8 cellular contexts compared by ENCODE assay signal in genomic region chr6:28124971-28125353, GRCh38. TPM values are rescaled to one million over a fixed set of nuclear protein-coding genes. Genes with fewer than 3 reads are reported as not detected.
DNase-seq lines count a peak whose midpoint lies in the region; ATAC-seq and TF ChIP-seq lines count a peak whose summit lies in the region.

No MANE protein-coding gene starts in this region.

- H3K4me3 Mint-ChIP-seq in natural killer cell: peak overlapping the region; percentile 92

- no peaks in the 10 kb centered on the region for H3K27me3 Mint-ChIP-seq in natural killer cell (ENCODE audit: low read depth in 2 of 2)

- H3K27ac ChIP-seq in HUES6 (ENCODE audit: low read depth, low read length): no peak overlapping the region

- DNase-seq in GM12865 (ENCODE audit: low read depth): no peak
- DNase-seq in choroid plexus epithelial cell (ENCODE audit: low read depth): no peak
- no peak for DNase-seq in natural killer cell
- DNase-seq in NCI-H1105 (lab: John Stamatoyannopoulos, UW): no peak
- no peak for DNase-seq in stimulated activated CD4-positive, alpha-beta T cell treated with anti-CD3 and anti-CD28 coated beads, Interleukin-12 subunit alpha, Interleukin-12 subunit beta, amount 100 ng/mL, for 4 hours

- no peaks in the 10 kb centered on the region for H3K9me3 ChIP-seq in HUES6 (ENCODE audit: control insufficient read depth, insufficient read depth, low read depth, low read length)

- peaks cover 44% of the 10 kb centered on the region for H3K36me3 ChIP-seq in HUES6 (ENCODE audit: control insufficient read depth, insufficient read depth, low read length)

- peaks cover 6% of the 10 kb centered on the region for H3K36me3 Mint-ChIP-seq in natural killer cell

- peak overlapping the region; percentile 52 for H3K9ac ChIP-seq in HUES6 (ENCODE audit: low read length)

- intact Hi-C loops in natural killer cell (cut with micrococcal nuclease): loop anchor here (1.0 to 5.0 kb wide), 4 partner anchors 11 to 142 kb away; partner anchors contain the start of genes ZKSCAN4, ZKSCAN8 and ZSCAN26

- H3K9me3 Mint-ChIP-seq in natural killer cell: no peaks in the 10 kb centered on the region

- H3K4me1 ChIP-seq in HUES6 (ENCODE audit: control insufficient read depth, insufficient read depth, low read length): no peaks in the 10 kb centered on the region; the same call in 1 of the 2 replicates

- H3K4me1 Mint-ChIP-seq in natural killer cell: peaks cover 33 to 40% of the 10 kb centered on the region in 2 donors

- TF ChIP-seq CTCF in GM12865 (IDR thresholded peaks at IDR 0.05; ENCODE audit: insufficient read depth, low read depth, low read length, missing control alignments): no peak
- no peak for TF ChIP-seq CTCF in choroid plexus epithelial cell (conservative IDR thresholded peaks at IDR 0.05; ENCODE audit: low read depth, low read length)
- no peak for TF ChIP-seq CTCF in natural killer cell (IDR thresholded peaks at IDR 0.05)

- H3K4me3 ChIP-seq in GM12865 (ENCODE audit: low read depth, low read length): peak overlapping the region; percentile 100
- peak overlapping the region; percentile 77 for H3K4me3 ChIP-seq in HUES6 (ENCODE audit: low read depth, low read length)
- H3K4me3 ChIP-seq in choroid plexus epithelial cell (ENCODE audit: low read depth, low read length): peak overlapping the region; percentile 82

- H3K27ac Mint-ChIP-seq in natural killer cell: peak overlapping the region; percentile 85 to 89

- ATAC-seq in natural killer cell: peak; percentile 16 to 66 (median 24)
- no peak for ATAC-seq in HG03196 (IDR thresholded peaks at IDR 0.05; ENCODE audit: unreplicated experiment)
- ATAC-seq in HG02763 (IDR thresholded peaks at IDR 0.05; ENCODE audit: unreplicated experiment): no peak

- H3K27me3 ChIP-seq in HUES6 (ENCODE audit: control insufficient read depth, insufficient read depth, low read length): no peaks in the 10 kb centered on the region

RNA-seq across cellular contexts. Expression of gene ZSCAN16, which starts 0.6 kb away (rescaled TPM):
- total RNA-seq in natural killer cell: 1 to 10 TPM; 7.7 to 9.1 (median 7.8) TPM

RNA-seq across cellular contexts. Expression of gene ZKSCAN8, which starts 16.7 kb away (rescaled TPM):
- 10 to 100 TPM; 38.0 to 42.5 (median 39.2) TPM for total RNA-seq in natural killer cell

RNA-seq across cellular contexts. Expression of gene ZNF165, which starts 44.6 kb away (rescaled TPM):
- total RNA-seq in natural killer cell: 1 to 10 TPM in 1 of 3 donors, under 1 TPM in 2; 0.61 to 2.2 (median 0.85) TPM

Comparison
In these comparisons a context has a peak if more than half of its experiments do, and no peak if none do; other contexts are left out.
1. ATAC-seq: peak in natural killer cell (3 of 3); none in HG03196 (single experiment) and HG02763 (single experiment).
2. Peak in every context shown above with its lines, with median percentiles within 50 percentile points of each other: H3K4me3 ChIP-seq.